In genomic region chr17:27245230-27245696, GRCh38 we compare ENCODE assay signal across 1 cellular context.
A peak's percentile ranks its signal among the peaks of the same experiment; 100 is the strongest.
TF ChIP-seq lines count a peak whose summit lies in the region.

No MANE protein-coding gene starts in this region.

TF ChIP-seq in GM12878, 131 proteins besides CTCF, POLR2A, EP300 and RAD21 (continued from another document and continues in another):
- TF ChIP-seq MXI1 (IDR thresholded peaks at IDR 0.05; ENCODE audit: low read depth, low read length) (peak; percentile 28; the same call in 1 of the 2 replicates), LARP7 (IDR thresholded peaks at IDR 0.05) (peak; percentile 15; the same call in 1 of the 2 replicates), FOXM1 (IDR thresholded peaks at IDR 0.05; ENCODE audit: low read depth, low read length) (0 out of 2 replicates have a peak, but pooled peaks have one; percentile 39), YBX1 (IDR thresholded peaks at IDR 0.05) (no peak), IKZF1 (conservative IDR thresholded peaks at IDR 0.05) (peak; percentile 37; the same call in 1 of the 2 replicates), TCF12 (IDR thresholded peaks at IDR 0.05; ENCODE audit: low read depth, low read length) (peak; percentile 97), CEBPB (IDR thresholded peaks at IDR 0.05; ENCODE audit: borderline replicate concordance in 1 of 2, low read depth in 2 of 2, low read length in 2 of 2) (no peak), CHD1 (IDR thresholded peaks at IDR 0.05; ENCODE audit: low read depth, low read length) (no peak), MAX (IDR thresholded peaks at IDR 0.05; ENCODE audit: low read depth, low read length) (no peak), RCOR1 (conservative IDR thresholded peaks at IDR 0.05; ENCODE audit: low read depth, low read length) (no peak), ZNF207 (IDR thresholded peaks at IDR 0.05; ENCODE audit: borderline replicate concordance) (no peak), CBFB (IDR thresholded peaks at IDR 0.05; ENCODE audit: low read depth) (no peak), SP1 (IDR thresholded peaks at IDR 0.05; ENCODE audit: low read depth, low read length) (no peak), CREB1 (IDR thresholded peaks at IDR 0.05; ENCODE audit: low read depth) (0 out of 2 replicates have a peak, but pooled peaks have one; percentile 15), MTA2 (IDR thresholded peaks at IDR 0.05; ENCODE audit: low read depth) (0 out of 2 replicates have a peak, but pooled peaks have one; percentile 20), POU2F2 (IDR thresholded peaks at IDR 0.05; ENCODE audit: borderline replicate concordance, low read depth, low read length) (0 out of 3 replicates have a peak, but pooled peaks have one; percentile 55), PAX5 (IDR thresholded peaks at IDR 0.05; ENCODE audit: borderline replicate concordance, low read depth, low read length) (peak; percentile 34; the same call in 1 of the 2 replicates), EED (IDR thresholded peaks at IDR 0.05; ENCODE audit: low read depth) (peak; percentile 41; the same call in 1 of the 2 replicates), ESRRA (IDR thresholded peaks at IDR 0.05; ENCODE audit: low read length) (no peak), SIX5 (IDR thresholded peaks at IDR 0.05; ENCODE audit: low read depth, low read length, severe bottlenecking) (no peak), BHLHE40 (IDR thresholded peaks at IDR 0.05; ENCODE audit: borderline replicate concordance in 1 of 2, low read depth in 2 of 2, low read length in 1 of 2) (peak; percentile 32 to 49; a peak in 2 of 4 replicates), STAT3 (IDR thresholded peaks at IDR 0.05; ENCODE audit: low read depth, low read length) (no peak), NKRF (conservative IDR thresholded peaks at IDR 0.05) (peak; percentile 47; the same call in 1 of the 2 replicates), YY1 (IDR thresholded peaks at IDR 0.05; ENCODE audit: low read depth, low read length) (peak; percentile 69; the same call in 1 of the 2 replicates), NRF1 (conservative IDR thresholded peaks at IDR 0.05; ENCODE audit: low read depth, low read length) (no peak), RFX5 (IDR thresholded peaks at IDR 0.05; ENCODE audit: low read depth, low read length) (no peak), GATAD2B (conservative IDR thresholded peaks at IDR 0.05; ENCODE audit: low read depth) (0 out of 2 replicates have a peak, but pooled peaks have one; percentile 24), ZNF24 (IDR thresholded peaks at IDR 0.05) (0 out of 2 replicates have a peak, but pooled peaks have one; percentile 13), FOXK2 (IDR thresholded peaks at IDR 0.05) (no peak), RAD51 (IDR thresholded peaks at IDR 0.05) (no peak), ZNF622 (IDR thresholded peaks at IDR 0.05) (no peak), SMARCA5 (IDR thresholded peaks at IDR 0.05) (peak; percentile 51; the same call in 1 of the 2 replicates), MYB (IDR thresholded peaks at IDR 0.05; ENCODE audit: borderline replicate concordance, low read depth, low read length) (no peak), CREM (IDR thresholded peaks at IDR 0.05; ENCODE audit: low read depth) (no peak), IRF4 (IDR thresholded peaks at IDR 0.05; ENCODE audit: low read depth, low read length) (peak; percentile 60; the same call in 1 of the 2 replicates), RB1 (IDR thresholded peaks at IDR 0.05; ENCODE audit: borderline replicate concordance) (no peak)
- TF ChIP-seq, protein P1, sequence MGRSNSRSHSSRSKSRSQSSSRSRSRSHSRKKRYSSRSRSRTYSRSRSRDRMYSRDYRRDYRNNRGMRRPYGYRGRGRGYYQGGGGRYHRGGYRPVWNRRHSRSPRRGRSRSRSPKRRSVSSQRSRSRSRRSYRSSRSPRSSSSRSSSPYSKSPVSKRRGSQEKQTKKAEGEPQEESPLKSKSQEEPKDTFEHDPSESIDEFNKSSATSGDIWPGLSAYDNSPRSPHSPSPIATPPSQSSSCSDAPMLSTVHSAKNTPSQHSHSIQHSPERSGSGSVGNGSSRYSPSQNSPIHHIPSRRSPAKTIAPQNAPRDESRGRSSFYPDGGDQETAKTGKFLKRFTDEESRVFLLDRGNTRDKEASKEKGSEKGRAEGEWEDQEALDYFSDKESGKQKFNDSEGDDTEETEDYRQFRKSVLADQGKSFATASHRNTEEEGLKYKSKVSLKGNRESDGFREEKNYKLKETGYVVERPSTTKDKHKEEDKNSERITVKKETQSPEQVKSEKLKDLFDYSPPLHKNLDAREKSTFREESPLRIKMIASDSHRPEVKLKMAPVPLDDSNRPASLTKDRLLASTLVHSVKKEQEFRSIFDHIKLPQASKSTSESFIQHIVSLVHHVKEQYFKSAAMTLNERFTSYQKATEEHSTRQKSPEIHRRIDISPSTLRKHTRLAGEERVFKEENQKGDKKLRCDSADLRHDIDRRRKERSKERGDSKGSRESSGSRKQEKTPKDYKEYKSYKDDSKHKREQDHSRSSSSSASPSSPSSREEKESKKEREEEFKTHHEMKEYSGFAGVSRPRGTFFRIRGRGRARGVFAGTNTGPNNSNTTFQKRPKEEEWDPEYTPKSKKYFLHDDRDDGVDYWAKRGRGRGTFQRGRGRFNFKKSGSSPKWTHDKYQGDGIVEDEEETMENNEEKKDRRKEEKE (IDR thresholded peaks at IDR 0.05) = no peak
- TF ChIP-seq, protein P2, sequence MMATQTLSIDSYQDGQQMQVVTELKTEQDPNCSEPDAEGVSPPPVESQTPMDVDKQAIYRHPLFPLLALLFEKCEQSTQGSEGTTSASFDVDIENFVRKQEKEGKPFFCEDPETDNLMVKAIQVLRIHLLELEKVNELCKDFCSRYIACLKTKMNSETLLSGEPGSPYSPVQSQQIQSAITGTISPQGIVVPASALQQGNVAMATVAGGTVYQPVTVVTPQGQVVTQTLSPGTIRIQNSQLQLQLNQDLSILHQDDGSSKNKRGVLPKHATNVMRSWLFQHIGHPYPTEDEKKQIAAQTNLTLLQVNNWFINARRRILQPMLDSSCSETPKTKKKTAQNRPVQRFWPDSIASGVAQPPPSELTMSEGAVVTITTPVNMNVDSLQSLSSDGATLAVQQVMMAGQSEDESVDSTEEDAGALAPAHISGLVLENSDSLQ (IDR thresholded peaks at IDR 0.05) = 0 out of 2 replicates have a peak, but pooled peaks have one; percentile 7
- TF ChIP-seq, protein P3, sequence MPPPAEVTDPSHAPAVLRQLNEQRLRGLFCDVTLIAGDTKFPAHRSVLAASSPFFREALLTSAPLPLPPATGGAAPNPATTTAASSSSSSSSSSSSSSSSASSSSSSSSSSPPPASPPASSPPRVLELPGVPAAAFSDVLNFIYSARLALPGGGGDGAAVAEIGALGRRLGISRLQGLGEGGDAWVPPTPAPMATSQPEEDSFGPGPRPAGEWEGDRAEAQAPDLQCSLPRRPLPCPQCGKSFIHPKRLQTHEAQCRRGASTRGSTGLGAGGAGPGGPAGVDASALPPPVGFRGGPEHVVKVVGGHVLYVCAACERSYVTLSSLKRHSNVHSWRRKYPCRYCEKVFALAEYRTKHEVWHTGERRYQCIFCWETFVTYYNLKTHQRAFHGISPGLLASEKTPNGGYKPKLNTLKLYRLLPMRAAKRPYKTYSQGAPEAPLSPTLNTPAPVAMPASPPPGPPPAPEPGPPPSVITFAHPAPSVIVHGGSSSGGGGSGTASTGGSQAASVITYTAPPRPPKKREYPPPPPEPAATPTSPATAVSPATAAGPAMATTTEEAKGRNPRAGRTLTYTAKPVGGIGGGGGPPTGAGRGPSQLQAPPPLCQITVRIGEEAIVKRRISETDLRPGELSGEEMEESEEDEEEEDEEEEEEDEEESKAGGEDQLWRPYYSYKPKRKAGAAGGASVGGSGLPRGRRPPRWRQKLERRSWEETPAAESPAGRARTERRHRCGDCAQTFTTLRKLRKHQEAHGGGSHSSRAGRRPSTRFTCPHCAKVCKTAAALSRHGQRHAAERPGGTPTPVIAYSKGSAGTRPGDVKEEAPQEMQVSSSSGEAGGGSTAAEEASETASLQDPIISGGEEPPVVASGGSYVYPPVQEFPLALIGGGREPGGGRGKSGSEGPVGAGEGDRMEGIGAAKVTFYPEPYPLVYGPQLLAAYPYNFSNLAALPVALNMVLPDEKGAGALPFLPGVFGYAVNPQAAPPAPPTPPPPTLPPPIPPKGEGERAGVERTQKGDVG (CRISPR knock-in tag; IDR thresholded peaks at IDR 0.05) = no peak
- TF ChIP-seq, protein P4, sequence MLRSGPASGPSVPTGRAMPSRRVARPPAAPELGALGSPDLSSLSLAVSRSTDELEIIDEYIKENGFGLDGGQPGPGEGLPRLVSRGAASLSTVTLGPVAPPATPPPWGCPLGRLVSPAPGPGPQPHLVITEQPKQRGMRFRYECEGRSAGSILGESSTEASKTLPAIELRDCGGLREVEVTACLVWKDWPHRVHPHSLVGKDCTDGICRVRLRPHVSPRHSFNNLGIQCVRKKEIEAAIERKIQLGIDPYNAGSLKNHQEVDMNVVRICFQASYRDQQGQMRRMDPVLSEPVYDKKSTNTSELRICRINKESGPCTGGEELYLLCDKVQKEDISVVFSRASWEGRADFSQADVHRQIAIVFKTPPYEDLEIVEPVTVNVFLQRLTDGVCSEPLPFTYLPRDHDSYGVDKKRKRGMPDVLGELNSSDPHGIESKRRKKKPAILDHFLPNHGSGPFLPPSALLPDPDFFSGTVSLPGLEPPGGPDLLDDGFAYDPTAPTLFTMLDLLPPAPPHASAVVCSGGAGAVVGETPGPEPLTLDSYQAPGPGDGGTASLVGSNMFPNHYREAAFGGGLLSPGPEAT (IDR thresholded peaks at IDR 0.05; ENCODE audit: low read depth) = no peak
- TF ChIP-seq, protein P5, sequence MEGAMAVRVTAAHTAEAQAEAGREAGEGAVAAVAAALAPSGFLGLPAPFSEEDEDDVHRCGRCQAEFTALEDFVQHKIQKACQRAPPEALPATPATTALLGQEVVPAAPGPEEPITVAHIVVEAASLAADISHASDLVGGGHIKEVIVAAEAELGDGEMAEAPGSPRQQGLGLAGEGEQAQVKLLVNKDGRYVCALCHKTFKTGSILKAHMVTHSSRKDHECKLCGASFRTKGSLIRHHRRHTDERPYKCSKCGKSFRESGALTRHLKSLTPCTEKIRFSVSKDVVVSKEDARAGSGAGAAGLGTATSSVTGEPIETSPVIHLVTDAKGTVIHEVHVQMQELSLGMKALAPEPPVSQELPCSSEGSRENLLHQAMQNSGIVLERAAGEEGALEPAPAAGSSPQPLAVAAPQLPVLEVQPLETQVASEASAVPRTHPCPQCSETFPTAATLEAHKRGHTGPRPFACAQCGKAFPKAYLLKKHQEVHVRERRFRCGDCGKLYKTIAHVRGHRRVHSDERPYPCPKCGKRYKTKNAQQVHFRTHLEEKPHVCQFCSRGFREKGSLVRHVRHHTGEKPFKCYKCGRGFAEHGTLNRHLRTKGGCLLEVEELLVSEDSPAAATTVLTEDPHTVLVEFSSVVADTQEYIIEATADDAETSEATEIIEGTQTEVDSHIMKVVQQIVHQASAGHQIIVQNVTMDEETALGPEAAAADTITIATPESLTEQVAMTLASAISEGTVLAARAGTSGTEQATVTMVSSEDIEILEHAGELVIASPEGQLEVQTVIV (IDR thresholded peaks at IDR 0.05; ENCODE audit: borderline replicate concordance, partially characterized antibody) = no peak
- TF ChIP-seq, protein P6, sequence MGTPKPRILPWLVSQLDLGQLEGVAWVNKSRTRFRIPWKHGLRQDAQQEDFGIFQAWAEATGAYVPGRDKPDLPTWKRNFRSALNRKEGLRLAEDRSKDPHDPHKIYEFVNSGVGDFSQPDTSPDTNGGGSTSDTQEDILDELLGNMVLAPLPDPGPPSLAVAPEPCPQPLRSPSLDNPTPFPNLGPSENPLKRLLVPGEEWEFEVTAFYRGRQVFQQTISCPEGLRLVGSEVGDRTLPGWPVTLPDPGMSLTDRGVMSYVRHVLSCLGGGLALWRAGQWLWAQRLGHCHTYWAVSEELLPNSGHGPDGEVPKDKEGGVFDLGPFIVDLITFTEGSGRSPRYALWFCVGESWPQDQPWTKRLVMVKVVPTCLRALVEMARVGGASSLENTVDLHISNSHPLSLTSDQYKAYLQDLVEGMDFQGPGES (IDR thresholded peaks at IDR 0.05) = no peak
- TF ChIP-seq, protein P7, sequence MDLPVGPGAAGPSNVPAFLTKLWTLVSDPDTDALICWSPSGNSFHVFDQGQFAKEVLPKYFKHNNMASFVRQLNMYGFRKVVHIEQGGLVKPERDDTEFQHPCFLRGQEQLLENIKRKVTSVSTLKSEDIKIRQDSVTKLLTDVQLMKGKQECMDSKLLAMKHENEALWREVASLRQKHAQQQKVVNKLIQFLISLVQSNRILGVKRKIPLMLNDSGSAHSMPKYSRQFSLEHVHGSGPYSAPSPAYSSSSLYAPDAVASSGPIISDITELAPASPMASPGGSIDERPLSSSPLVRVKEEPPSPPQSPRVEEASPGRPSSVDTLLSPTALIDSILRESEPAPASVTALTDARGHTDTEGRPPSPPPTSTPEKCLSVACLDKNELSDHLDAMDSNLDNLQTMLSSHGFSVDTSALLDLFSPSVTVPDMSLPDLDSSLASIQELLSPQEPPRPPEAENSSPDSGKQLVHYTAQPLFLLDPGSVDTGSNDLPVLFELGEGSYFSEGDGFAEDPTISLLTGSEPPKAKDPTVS (IDR thresholded peaks at IDR 0.05; ENCODE audit: low read depth, low read length) = no peak
- TF ChIP-seq, protein P8, sequence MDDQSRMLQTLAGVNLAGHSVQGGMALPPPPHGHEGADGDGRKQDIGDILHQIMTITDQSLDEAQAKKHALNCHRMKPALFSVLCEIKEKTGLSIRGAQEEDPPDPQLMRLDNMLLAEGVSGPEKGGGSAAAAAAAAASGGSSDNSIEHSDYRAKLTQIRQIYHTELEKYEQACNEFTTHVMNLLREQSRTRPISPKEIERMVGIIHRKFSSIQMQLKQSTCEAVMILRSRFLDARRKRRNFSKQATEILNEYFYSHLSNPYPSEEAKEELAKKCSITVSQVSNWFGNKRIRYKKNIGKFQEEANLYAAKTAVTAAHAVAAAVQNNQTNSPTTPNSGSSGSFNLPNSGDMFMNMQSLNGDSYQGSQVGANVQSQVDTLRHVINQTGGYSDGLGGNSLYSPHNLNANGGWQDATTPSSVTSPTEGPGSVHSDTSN (IDR thresholded peaks at IDR 0.05; ENCODE audit: insufficient replicate concordance, low read depth, low read length) = peak; percentile 40
